Comparison of ENCODE assay signal across 16 cellular contexts in genomic region chr5:124528838-124529237, GRCh38.
DNase-seq lines count a peak whose midpoint lies in the region; ATAC-seq and TF ChIP-seq lines count a peak whose summit lies in the region.
"Had no signal": no experiment of that assay in that cellular context is flagged by ENCODE, and none has a peak within 500 bp of the region (broad histone marks: within the 10 kb centered on the region; RNA-seq: fewer than 3 reads in every experiment).

No MANE protein-coding gene starts in this region.

- H3K4me2 ChIP-seq in PC-3 (ENCODE audit: low read length), result no peak overlapping the region

- peaks cover 26 to 27% of the 10 kb centered on the region in 2 donors for H3K9me3 Mint-ChIP-seq in activated naive CD4-positive, alpha-beta T cell treated with anti-CD3 and anti-CD28 coated beads, Interleukin-2, amount 50 U/mL, for 72 hours
- peaks cover 7% of the 10 kb centered on the region for H3K9me3 Mint-ChIP-seq in activated naive CD4-positive, alpha-beta T cell treated with anti-CD3 and anti-CD28 coated beads for 36 hours
- H3K9me3 Mint-ChIP-seq in stimulated activated naive CD8-positive, alpha-beta T cell treated with anti-CD3 and anti-CD28 coated beads, Interleukin-15, amount 100 ng/mL, for 72 hours, result peaks cover 8 to 10% of the 10 kb centered on the region in 2 donors
- peaks cover 19% of the 10 kb centered on the region for H3K9me3 Mint-ChIP-seq in activated T-helper 1 cell treated with anti-CD3 and anti-CD28 coated beads, Interleukin-12 subunit alpha, Interleukin-12 subunit beta, Interleukin-2, Interleukin-4 antibody, amounts not matched to agents 30 ng/mL and 10 ng/mL and 1 ng/mL, durations not matched to agents 14 hours and 24 hours and 36 hours

- peaks cover 5% of the 10 kb centered on the region; the same call in 1 of the 2 replicates for H3K4me1 ChIP-seq in PC-3 (ENCODE audit: insufficient read depth, low read length)
- H3K4me1 ChIP-seq: lower lobe of right lung had no signal

- peaks cover 0 to 7% of the 10 kb centered on the region in 2 donors for H3K36me3 Mint-ChIP-seq in activated naive CD4-positive, alpha-beta T cell treated with anti-CD3 and anti-CD28 coated beads, Interleukin-2, amount 50 U/mL, for 72 hours
- H3K36me3 Mint-ChIP-seq in activated naive CD4-positive, alpha-beta T cell treated with anti-CD3 and anti-CD28 coated beads for 36 hours (ENCODE audit: low read depth), result no peaks in the 10 kb centered on the region
- H3K36me3 Mint-ChIP-seq in activated T-helper 1 cell treated with anti-CD3 and anti-CD28 coated beads, Interleukin-12 subunit alpha, Interleukin-12 subunit beta, Interleukin-2, Interleukin-4 antibody, amounts not matched to agents 30 ng/mL and 10 ng/mL and 1 ng/mL, durations not matched to agents 14 hours and 24 hours and 36 hours (ENCODE audit: low read depth), result no peaks in the 10 kb centered on the region
- H3K36me3 Mint-ChIP-seq: T-cell had no signal

- H4K20me1 ChIP-seq in PC-3 (ENCODE audit: low read length), result no peaks in the 10 kb centered on the region

- no peak overlapping the region for H3K4me3 ChIP-seq in PC-3 (ENCODE audit: low read length)
- H3K4me3 ChIP-seq: lower lobe of right lung had no signal

- H3K4me3 Mint-ChIP-seq in activated naive CD4-positive, alpha-beta T cell treated with anti-CD3 and anti-CD28 coated beads for 36 hours, result no peak overlapping the region
- H3K4me3 Mint-ChIP-seq in stimulated activated naive CD8-positive, alpha-beta T cell treated with anti-CD3 and anti-CD28 coated beads, Interleukin-15, amount 100 ng/mL, for 72 hours, result no peak overlapping the region
- H3K4me3 Mint-ChIP-seq in activated T-helper 1 cell treated with anti-CD3 and anti-CD28 coated beads, Interleukin-12 subunit alpha, Interleukin-12 subunit beta, Interleukin-2, Interleukin-4 antibody, amounts not matched to agents 30 ng/mL and 10 ng/mL and 1 ng/mL, durations not matched to agents 14 hours and 24 hours and 36 hours, result no peak overlapping the region
- H3K4me3 Mint-ChIP-seq: activated CD4-positive, alpha-beta T cell treated with anti-CD3 and anti-CD28 coated beads, Interleukin-2, amount 10 ng/mL, durations not matched to agents 7 days and 5 days; central memory CD8-positive, alpha-beta T cell; T-cell had no signal

- H3K9me2 ChIP-seq in PC-3 (replicated peaks; ENCODE audit: low read length), result no peaks in the 10 kb centered on the region

- intact Hi-C loops in activated naive CD4-positive, alpha-beta T cell treated with anti-CD3 and anti-CD28 coated beads for 36 hours (cut with micrococcal nuclease), result loop anchor here (5.0 kb wide), 1 partner anchor 53 kb away; no protein-coding TSS in a partner anchor
- intact Hi-C loops in PC-3 (cut with micrococcal nuclease), result no loop called here
- intact Hi-C loops in activated T-helper 1 cell treated with anti-CD3 and anti-CD28 coated beads, Interleukin-12 subunit alpha, Interleukin-12 subunit beta, Interleukin-2, Interleukin-4 antibody, amounts not matched to agents 30 ng/mL and 10 ng/mL and 1 ng/mL, durations not matched to agents 14 hours and 24 hours and 36 hours (cut with micrococcal nuclease), result no loop called here

- no TSS peak for BruUV-seq in PC-3 (replicated peaks; lab: Mats Ljungman, UMichigan)

- no peaks in the 10 kb centered on the region for H3K27me3 Mint-ChIP-seq in activated naive CD4-positive, alpha-beta T cell treated with anti-CD3 and anti-CD28 coated beads for 36 hours (ENCODE audit: low read depth)
- peaks cover 8% of the 10 kb centered on the region for H3K27me3 Mint-ChIP-seq in stimulated activated naive CD8-positive, alpha-beta T cell treated with anti-CD3 and anti-CD28 coated beads, Interleukin-15, amount 100 ng/mL, for 72 hours
- H3K27me3 Mint-ChIP-seq in activated T-helper 1 cell treated with anti-CD3 and anti-CD28 coated beads, Interleukin-12 subunit alpha, Interleukin-12 subunit beta, Interleukin-2, Interleukin-4 antibody, amounts not matched to agents 30 ng/mL and 10 ng/mL and 1 ng/mL, durations not matched to agents 14 hours and 24 hours and 36 hours (ENCODE audit: insufficient read depth), result peaks cover 1% of the 10 kb centered on the region
- H3K27me3 Mint-ChIP-seq: central memory CD8-positive, alpha-beta T cell had no signal

- H3K27ac ChIP-seq in PC-3 (ENCODE audit: low read length) (no peak overlapping the region), caudate nucleus (ENCODE audit: low read depth, low read length) (no peak overlapping the region)
- H3K27ac ChIP-seq: lower lobe of right lung had no signal

- H3K4me1 Mint-ChIP-seq in activated naive CD4-positive, alpha-beta T cell treated with anti-CD3 and anti-CD28 coated beads for 36 hours (ENCODE audit: low read depth), result no peaks in the 10 kb centered on the region
- no peaks in the 10 kb centered on the region for H3K4me1 Mint-ChIP-seq in stimulated activated naive CD8-positive, alpha-beta T cell treated with anti-CD3 and anti-CD28 coated beads, Interleukin-15, amount 100 ng/mL, for 72 hours
- no peaks in the 10 kb centered on the region for H3K4me1 Mint-ChIP-seq in activated T-helper 1 cell treated with anti-CD3 and anti-CD28 coated beads, Interleukin-12 subunit alpha, Interleukin-12 subunit beta, Interleukin-2, Interleukin-4 antibody, amounts not matched to agents 30 ng/mL and 10 ng/mL and 1 ng/mL, durations not matched to agents 14 hours and 24 hours and 36 hours (ENCODE audit: low read depth)
- H3K4me1 Mint-ChIP-seq: central memory CD8-positive, alpha-beta T cell; T-cell had no signal

- ATAC-seq in activated naive CD4-positive, alpha-beta T cell treated with anti-CD3 and anti-CD28 coated beads, Interleukin-2, amount 50 U/mL, for 72 hours, result peak; percentile 75 to 93
- ATAC-seq in HG02852 (IDR thresholded peaks at IDR 0.05; ENCODE audit: unreplicated experiment), result peak; percentile 62
- no peak for ATAC-seq in PC-3
- peak; percentile 74 for ATAC-seq in stimulated activated naive CD8-positive, alpha-beta T cell treated with anti-CD3 and anti-CD28 coated beads, Interleukin-15, amount 100 ng/mL, for 72 hours
- ATAC-seq: lower lobe of right lung, T-cell had no signal

- CTCF ChIA-PET in activated naive CD4-positive, alpha-beta T cell treated with anti-CD3 and anti-CD28 coated beads for 36 hours (lab: Charles Lee), result no interaction called here
- CTCF ChIA-PET in PC-3 (lab: Charles Lee), result no interaction called here

- H3K27me3 ChIP-seq in PC-3 (ENCODE audit: low read length), result no peaks in the 10 kb centered on the region

- H2AFZ ChIP-seq in PC-3 (ENCODE audit: low read length), result no peak overlapping the region

- no peaks in the 10 kb centered on the region for H3F3A ChIP-seq in PC-3 (ENCODE audit: low read length, unreplicated experiment)

- POLR2A ChIA-PET in PC-3 (lab: Charles Lee; ENCODE audit: unreplicated experiment), result no interaction called here

- no peak overlapping the region for H3K9ac ChIP-seq in PC-3 (ENCODE audit: low read length)

- TF ChIP-seq CTCF in PC-3 (conservative IDR thresholded peaks at IDR 0.05; ENCODE audit: low read depth, low read length), result no peak

- DNase-seq in activated naive CD4-positive, alpha-beta T cell treated with anti-CD3 and anti-CD28 coated beads, Interleukin-2, amount 50 U/mL, for 72 hours (ENCODE audit: low spot score in 2 of 2), result peak in 1 of 2 donors; percentile 3
- no peak for DNase-seq in activated naive CD4-positive, alpha-beta T cell treated with anti-CD3 and anti-CD28 coated beads for 36 hours
- peak; percentile 13 for DNase-seq in PC-3
- DNase-seq in stimulated activated naive CD8-positive, alpha-beta T cell treated with anti-CD3 and anti-CD28 coated beads, Interleukin-15, amount 100 ng/mL, for 72 hours, result no peak
- DNase-seq in HuH-7.5 (ENCODE audit: low spot score), result no peak
- DNase-seq in caudate nucleus (lab: John Stamatoyannopoulos, UW), result no peak
- DNase-seq in activated T-helper 1 cell treated with anti-CD3 and anti-CD28 coated beads, Interleukin-12 subunit alpha, Interleukin-12 subunit beta, Interleukin-2, Interleukin-4 antibody, amounts not matched to agents 30 ng/mL and 10 ng/mL and 1 ng/mL, durations not matched to agents 14 hours and 24 hours and 36 hours (ENCODE audit: low spot score), result no peak
- DNase-seq: activated CD4-positive, alpha-beta T cell treated with anti-CD3 and anti-CD28 coated beads, Interleukin-2, amount 10 ng/mL, durations not matched to agents 7 days and 5 days; activated gamma-delta T cell treated with Interleukin-2 at 50 U/mL for 16 hours; DMS 273 treated with DMSO at 0.1 percent for 48 hours; KG1; lower lobe of right lung; NCI-H2171 treated with DMSO at 0.1 percent for 48 hours; T-cell had no signal

- H3K79me2 ChIP-seq in PC-3 (ENCODE audit: low read length), result no peaks in the 10 kb centered on the region

- no peaks in the 10 kb centered on the region for H3K9me3 ChIP-seq in PC-3 (ENCODE audit: low read length)
- H3K9me3 ChIP-seq: lower lobe of right lung had no signal

- H3K27ac Mint-ChIP-seq in activated naive CD4-positive, alpha-beta T cell treated with anti-CD3 and anti-CD28 coated beads, Interleukin-2, amount 50 U/mL, for 72 hours, result no peak overlapping the region
- no peak overlapping the region for H3K27ac Mint-ChIP-seq in activated naive CD4-positive, alpha-beta T cell treated with anti-CD3 and anti-CD28 coated beads for 36 hours
- H3K27ac Mint-ChIP-seq in stimulated activated naive CD8-positive, alpha-beta T cell treated with anti-CD3 and anti-CD28 coated beads, Interleukin-15, amount 100 ng/mL, for 72 hours, result no peak overlapping the region
- no peak overlapping the region for H3K27ac Mint-ChIP-seq in activated T-helper 1 cell treated with anti-CD3 and anti-CD28 coated beads, Interleukin-12 subunit alpha, Interleukin-12 subunit beta, Interleukin-2, Interleukin-4 antibody, amounts not matched to agents 30 ng/mL and 10 ng/mL and 1 ng/mL, durations not matched to agents 14 hours and 24 hours and 36 hours
- H3K27ac Mint-ChIP-seq: activated CD4-positive, alpha-beta T cell treated with anti-CD3 and anti-CD28 coated beads, Interleukin-2, amount 10 ng/mL, durations not matched to agents 7 days and 5 days; T-cell had no signal

- no peaks in the 10 kb centered on the region for H3K36me3 ChIP-seq in PC-3 (ENCODE audit: low read depth, low read length)
- H3K36me3 ChIP-seq: lower lobe of right lung had no signal
